18 cellular contexts compared by ENCODE assay signal in genomic region chr2:219493086-219493485, GRCh38. TPM values are rescaled to one million over a fixed set of nuclear protein-coding genes. Genes with fewer than 3 reads are reported as not detected.
DNase-seq lines count a peak whose midpoint lies in the region; ATAC-seq and TF ChIP-seq lines count a peak whose summit lies in the region.
"Had no signal": no experiment of that assay in that cellular context is flagged by ENCODE, and none has a peak within 500 bp of the region (broad histone marks: within the 10 kb centered on the region; RNA-seq: fewer than 3 reads in every experiment).

No MANE protein-coding gene starts in this region.

- H3K4me3 Mint-ChIP-seq in CD14-positive monocyte: peak overlapping the region; percentile 17 to 61
- no peak overlapping the region for H3K4me3 Mint-ChIP-seq in endothelial cell (ENCODE audit: unreplicated experiment)
- H3K4me3 Mint-ChIP-seq in activated T-cell treated with anti-CD3 and anti-CD28 coated beads, Interleukin-2, amount 50 U/mL, for 24 hours: no peak overlapping the region
- H3K4me3 Mint-ChIP-seq in osteocyte (ENCODE audit: unreplicated experiment): no peak overlapping the region
- H3K4me3 Mint-ChIP-seq: CD4-positive, alpha-beta T cell; GM23338; H9 had no signal

- no peak for DNase-seq in CD14-positive monocyte (ENCODE audit: low spot score)
- no peak for DNase-seq in IMR-90
- DNase-seq in endothelial cell (ENCODE audit: low spot score): no peak
- no peak for DNase-seq in sigmoid colon
- no peak for DNase-seq in activated T-cell treated with anti-CD3 and anti-CD28 coated beads, Interleukin-2, amount 50 U/mL, for 24 hours
- DNase-seq in osteocyte (ENCODE audit: extremely low spot score, unreplicated experiment): no peak
- DNase-seq in Peyer's patch: no peak
- DNase-seq: ACHN; BE2C; C1 segment of cervical spinal cord; Caco-2; CD4-positive, alpha-beta T cell; DMS79; GDM1 had no signal

- H3K27me3 Mint-ChIP-seq in CD14-positive monocyte (ENCODE audit: low read depth in 3 of 3) (peaks cover 51 to 78% (median 59%) of the 10 kb centered on the region in 3 donors), endothelial cell (ENCODE audit: unreplicated experiment) (peaks cover 20% of the 10 kb centered on the region), osteocyte (ENCODE audit: unreplicated experiment) (no peaks in the 10 kb centered on the region)
- H3K27me3 Mint-ChIP-seq in activated T-cell treated with anti-CD3 and anti-CD28 coated beads, Interleukin-2, amount 50 U/mL, for 24 hours: peaks cover 70% of the 10 kb centered on the region

- H3K9ac ChIP-seq in IMR-90 (ENCODE audit: low read depth, low read length): no peak overlapping the region

- intact Hi-C loops in CD14-positive monocyte (cut with micrococcal nuclease) (loop anchor here in 1 of 2 donors (5.0 to 10.0 kb wide), 2 partner anchors 34 to 328 kb away; partner anchors contain the start of gene NHEJ1), IMR-90 (cut with micrococcal nuclease) (no loop called here), sigmoid colon (cut with DNase I) (no loop called here)

- H3K56ac ChIP-seq in IMR-90 (ENCODE audit: extremely low read depth, insufficient read depth, low read length): no peak overlapping the region

- CTCF ChIA-PET in IMR-90 (lab: Yijun Ruan, JAX): no interaction called here

- H3K9me1 ChIP-seq in IMR-90 (ENCODE audit: insufficient read depth, low read length): no peaks in the 10 kb centered on the region

- no peak overlapping the region for H4K5ac ChIP-seq in IMR-90 (ENCODE audit: low read depth, low read length)

- H3K27ac ChIP-seq in IMR-90 (ENCODE audit: insufficient read depth, low read length): no peak overlapping the region
- H3K27ac ChIP-seq in sigmoid colon: peak overlapping the region in 3 of 4 donors; percentile 89 to 99 (median 99)
- no peak overlapping the region for H3K27ac ChIP-seq in Peyer's patch

- no peak for TF ChIP-seq CTCF in CD14-positive monocyte (IDR thresholded peaks at IDR 0.05)
- TF ChIP-seq CTCF in IMR-90 (conservative IDR thresholded peaks at IDR 0.05; ENCODE audit: low read depth, low read length): no peak
- peak; percentile 4 for TF ChIP-seq CTCF in endothelial cell (IDR thresholded peaks at IDR 0.05; ENCODE audit: unreplicated experiment)
- no peak for TF ChIP-seq CTCF in sigmoid colon (IDR thresholded peaks at IDR 0.05)
- TF ChIP-seq CTCF in osteocyte (IDR thresholded peaks at IDR 0.05): no peak
- TF ChIP-seq CTCF in Peyer's patch (IDR thresholded peaks at IDR 0.05): no peak

- no peak overlapping the region for H2BK5ac ChIP-seq in IMR-90 (ENCODE audit: low read depth, low read length, poor library complexity, severe bottlenecking)

- H3K23ac ChIP-seq in IMR-90 (ENCODE audit: low read depth, low read length): no peak overlapping the region

- H4K8ac ChIP-seq in IMR-90 (ENCODE audit: low read depth in 2 of 2, low read length in 2 of 2): no peak overlapping the region

- H4K91ac ChIP-seq in IMR-90 (ENCODE audit: insufficient read depth, low read depth, low read length): no peak overlapping the region

- no peak overlapping the region for H3K4me3 ChIP-seq in IMR-90 (ENCODE audit: insufficient read depth, low read depth, low read length)
- H3K4me3 ChIP-seq in sigmoid colon: no peak overlapping the region
- no peak overlapping the region for H3K4me3 ChIP-seq in Peyer's patch
- H3K4me3 ChIP-seq: GM23338 had no signal

- H3K27ac Mint-ChIP-seq in CD14-positive monocyte (no peak overlapping the region), endothelial cell (ENCODE audit: unreplicated experiment) (no peak overlapping the region), osteocyte (ENCODE audit: unreplicated experiment) (no peak overlapping the region)
- H3K27ac Mint-ChIP-seq in activated T-cell treated with anti-CD3 and anti-CD28 coated beads, Interleukin-2, amount 50 U/mL, for 24 hours: no peak overlapping the region
- H3K27ac Mint-ChIP-seq: CD4-positive, alpha-beta T cell; GM23338; H9 had no signal

- H3K79me1 ChIP-seq in IMR-90 (ENCODE audit: low read depth in 1 of 2, low read length in 2 of 2): no peaks in the 10 kb centered on the region

- TF ChIP-seq POLR2A in IMR-90 (IDR thresholded peaks at IDR 0.05; ENCODE audit: low read depth, low read length) (no peak), sigmoid colon (IDR thresholded peaks at IDR 0.05) (no peak), Peyer's patch (IDR thresholded peaks at IDR 0.05) (no peak)

- H3K27me3 ChIP-seq in IMR-90 (ENCODE audit: control insufficient read depth, insufficient read depth, low read length) (no peaks in the 10 kb centered on the region; the same call in 1 of the 2 replicates), sigmoid colon (no peaks in the 10 kb centered on the region), Peyer's patch (peaks cover 0 to 5% of the 10 kb centered on the region in 2 donors)
- H3K27me3 ChIP-seq: BE2C had no signal

- H3K36me3 ChIP-seq in IMR-90 (ENCODE audit: control insufficient read depth, insufficient read depth, low read length) (peaks cover 29% of the 10 kb centered on the region; the same call in 1 of the 2 replicates), sigmoid colon (peaks cover 21 to 53% (median 34%) of the 10 kb centered on the region in 4 donors), Peyer's patch (no peaks in the 10 kb centered on the region)

- peaks cover 0 to 22% (median 1%) of the 10 kb centered on the region in 7 donors for H3K9me3 Mint-ChIP-seq in CD14-positive monocyte
- H3K9me3 Mint-ChIP-seq in endothelial cell (ENCODE audit: unreplicated experiment): no peaks in the 10 kb centered on the region
- no peaks in the 10 kb centered on the region for H3K9me3 Mint-ChIP-seq in activated T-cell treated with anti-CD3 and anti-CD28 coated beads, Interleukin-2, amount 50 U/mL, for 24 hours
- no peaks in the 10 kb centered on the region for H3K9me3 Mint-ChIP-seq in osteocyte (ENCODE audit: unreplicated experiment)
- H3K9me3 Mint-ChIP-seq: CD4-positive, alpha-beta T cell; GM23338; H9; IgD-negative memory B cell had no signal

- H3K4ac ChIP-seq in IMR-90 (ENCODE audit: low read depth, low read length): no peak overlapping the region

- H2BK15ac ChIP-seq in IMR-90 (ENCODE audit: low read depth, low read length): no peak overlapping the region

- H4K20me1 ChIP-seq in IMR-90 (ENCODE audit: insufficient read depth, low read length): no peaks in the 10 kb centered on the region

- H3K18ac ChIP-seq in IMR-90 (ENCODE audit: low read depth, low read length): no peak overlapping the region

- TF ChIP-seq RAD21 in IMR-90 (IDR thresholded peaks at IDR 0.05; ENCODE audit: low read length): no peak

- in situ Hi-C loops in IMR-90 (cut with MboI; ENCODE audit: low sequenced_read_pairs): no loop called here

- H2AK5ac ChIP-seq in IMR-90 (ENCODE audit: low read depth, low read length): no peak overlapping the region

- POLR2A ChIA-PET in IMR-90 (lab: Charles Lee; ENCODE audit: unreplicated experiment): no interaction called here

- H3K4me1 ChIP-seq in IMR-90 (ENCODE audit: control insufficient read depth, insufficient read depth, low read length) (peaks cover 7% of the 10 kb centered on the region), sigmoid colon (peaks cover 0 to 34% (median 31%) of the 10 kb centered on the region in 4 donors), Peyer's patch (peaks cover 0 to 16% (median 7%) of the 10 kb centered on the region in 4 donors)

- no peak for ATAC-seq in IMR-90 (ENCODE audit: low read depth)

- H3K4me2 ChIP-seq in IMR-90 (ENCODE audit: low read depth, low read length): no peak overlapping the region
- H3K4me2 ChIP-seq: GM23338 had no signal

- no peak overlapping the region for H2AFZ ChIP-seq in IMR-90 (replicated peaks; ENCODE audit: low read length, poor library complexity)
- H2AFZ ChIP-seq: GM23338 had no signal

- no peak for TF ChIP-seq EP300 in sigmoid colon (IDR thresholded peaks at IDR 0.05)

- peak overlapping the region; percentile 34 for H2AK9ac ChIP-seq in IMR-90 (replicated peaks; ENCODE audit: low read depth, low read length, poor library complexity)

- no TSS peak for BruUV-seq in IMR-90 (replicated peaks; lab: Mats Ljungman, UMichigan)

- H2BK120ac ChIP-seq in IMR-90 (ENCODE audit: low read depth, low read length): no peak overlapping the region

- dilution Hi-C loops in IMR-90 (cut with HindIII; ENCODE audit: low sequenced_read_pairs, unreplicated experiment): no loop called here

- WGBS in IMR-90 (ENCODE audit: extremely low coverage in 2 of 2, insufficient read length in 1 of 2), 2 experiments: no CpG with 5 or more reads among the region's 5 CpGs
- WGBS in sigmoid colon, 2 donors: 90 to 91% methylated on average over 5 of the region's 5 CpGs

- no peak overlapping the region for H3K14ac ChIP-seq in IMR-90 (replicated peaks; ENCODE audit: low read depth, low read length)

- H3K4me1 Mint-ChIP-seq in CD14-positive monocyte (peaks cover 19% of the 10 kb centered on the region), endothelial cell (ENCODE audit: unreplicated experiment) (peaks cover 4% of the 10 kb centered on the region), osteocyte (ENCODE audit: unreplicated experiment) (peaks cover 3% of the 10 kb centered on the region)
- H3K4me1 Mint-ChIP-seq in activated T-cell treated with anti-CD3 and anti-CD28 coated beads, Interleukin-2, amount 50 U/mL, for 24 hours (ENCODE audit: low read depth): peaks cover 16% of the 10 kb centered on the region

- H3K36me3 Mint-ChIP-seq in CD14-positive monocyte: peaks cover 0 to 5% of the 10 kb centered on the region in 2 donors
- H3K36me3 Mint-ChIP-seq in endothelial cell (ENCODE audit: low read depth, unreplicated experiment): no peaks in the 10 kb centered on the region
- no peaks in the 10 kb centered on the region for H3K36me3 Mint-ChIP-seq in activated T-cell treated with anti-CD3 and anti-CD28 coated beads, Interleukin-2, amount 50 U/mL, for 24 hours (ENCODE audit: low read depth)
- H3K36me3 Mint-ChIP-seq in osteocyte (ENCODE audit: unreplicated experiment): no peaks in the 10 kb centered on the region
- H3K36me3 Mint-ChIP-seq: IgD-negative memory B cell had no signal

- no peak overlapping the region for H2BK20ac ChIP-seq in IMR-90 (ENCODE audit: low read depth, low read length)

- H3K9me3 ChIP-seq in IMR-90 (ENCODE audit: control insufficient read depth, insufficient read depth, low read length) (no peaks in the 10 kb centered on the region), sigmoid colon (no peaks in the 10 kb centered on the region), Peyer's patch (no peaks in the 10 kb centered on the region)
- H3K9me3 ChIP-seq: BE2C, Caco-2 had no signal

RNA-seq across cellular contexts. Expression of gene GMPPA, which starts 5.6 kb away (rescaled TPM):
- 10 to 100 TPM; 35.5 to 35.9 TPM for polyA plus RNA-seq in CD14-positive monocyte
- total RNA-seq in IMR-90 (2012; rRNA removed): 93.0 and 103 TPM in 2 replicates
- 124 and 134 TPM in 2 replicates for polyA plus RNA-seq in IMR-90 (2012; rRNA removed)
- polyA plus RNA-seq in IMR-90 (2012; cell fraction: cytosol; rRNA removed): 73.7 and 110 TPM in 2 replicates
- polyA plus RNA-seq in IMR-90 (2012; cell fraction: nucleus; rRNA removed; ENCODE audit: low replicate concordance): 322 and 367 TPM in 2 replicates
- 30.2 TPM for total RNA-seq in endothelial cell (ENCODE audit: unreplicated experiment)
- total RNA-seq in sigmoid colon: 10 to 100 TPM; 13.9 to 24.7 (median 21.3) TPM
- polyA plus RNA-seq in sigmoid colon: 10 to 100 TPM; 42.6 to 52.8 (median 44.2) TPM
- 41.4 and 42.5 TPM in 2 replicates for total RNA-seq in osteocyte
- 10 to 100 TPM; 35.0 to 69.6 (median 38.9) TPM for total RNA-seq in Peyer's patch

RNA-seq across cellular contexts. Expression of gene ASIC4, which starts 21.2 kb away (rescaled TPM):
- polyA plus RNA-seq in CD14-positive monocyte (not detected), IMR-90 (2012; rRNA removed) (0.10 TPM in 1 of 2 replicates, not detected in the other), sigmoid colon (under 1 TPM in 1 of 3 donors, not detected in 2; 0.07 TPM)
- total RNA-seq in IMR-90 (2012; rRNA removed) (not detected in 2 replicates), endothelial cell (ENCODE audit: unreplicated experiment) (1.6 TPM), sigmoid colon (under 1 TPM in 1 of 4 donors, not detected in 3; under 0.01 TPM), osteocyte (0.11 and 0.13 TPM in 2 replicates), Peyer's patch (under 1 TPM in 1 of 4 donors, not detected in 3; 0.27 TPM)
- polyA plus RNA-seq in IMR-90 (2012; cell fraction: cytosol; rRNA removed): not detected in 2 replicates
- polyA plus RNA-seq in IMR-90 (2012; cell fraction: nucleus; rRNA removed; ENCODE audit: low replicate concordance): 0.16 and 0.33 TPM in 2 replicates
- total RNA-seq: Daoy had no signal
- polyA plus RNA-seq: IgD-negative memory B cell had no signal

RNA-seq across cellular contexts. Expression of gene CHPF, which starts 50.5 kb away (rescaled TPM):
- polyA plus RNA-seq in CD14-positive monocyte (under 1 TPM; 0.09 to 0.32 TPM), IMR-90 (2012; rRNA removed) (115 and 147 TPM in 2 replicates), sigmoid colon (10 to 100 TPM in 1 of 3 donors, 1 to 10 TPM in 2; 5.5 to 37.3 (median 6.6) TPM)
- total RNA-seq in IMR-90 (2012; rRNA removed) (24.0 and 27.2 TPM in 2 replicates), endothelial cell (ENCODE audit: unreplicated experiment) (4.1 TPM), sigmoid colon (10 to 100 TPM; 12.5 to 39.1 (median 23.5) TPM), osteocyte (144 and 151 TPM in 2 replicates), Peyer's patch (100 to 1,000 TPM in 1 of 4 donors, 10 to 100 TPM in 3; 19.0 to 122 (median 90.5) TPM)
- 108 and 204 TPM in 2 replicates for polyA plus RNA-seq in IMR-90 (2012; cell fraction: cytosol; rRNA removed)
- polyA plus RNA-seq in IMR-90 (2012; cell fraction: nucleus; rRNA removed; ENCODE audit: low replicate concordance): 37.3 and 118 TPM in 2 replicates

RNA-seq across cellular contexts. Expression of gene TMEM198, which starts 50.7 kb away (rescaled TPM):
- polyA plus RNA-seq in CD14-positive monocyte (not detected), IMR-90 (2012; rRNA removed) (2.2 and 3.0 TPM in 2 replicates), sigmoid colon (1 to 10 TPM in 2 of 3 donors, not detected in 1; 1.2 to 3.9 TPM)
- total RNA-seq in IMR-90 (2012; rRNA removed) (under 0.01 and 0.18 TPM in 2 replicates), endothelial cell (ENCODE audit: unreplicated experiment) (not detected), sigmoid colon (1 to 10 TPM in 3 of 4 donors, under 1 TPM in 1; 0.71 to 3.0 (median 1.6) TPM), osteocyte (5.3 and 6.7 TPM in 2 replicates), Peyer's patch (10 to 100 TPM in 3 of 4 donors, 1 to 10 TPM in 1; 6.6 to 25.5 (median 13.9) TPM)
- 0.81 and 1.3 TPM in 2 replicates for polyA plus RNA-seq in IMR-90 (2012; cell fraction: cytosol; rRNA removed)
- 20.2 and 40.5 TPM in 2 replicates for polyA plus RNA-seq in IMR-90 (2012; cell fraction: nucleus; rRNA removed; ENCODE audit: low replicate concordance)

RNA-seq across cellular contexts. Expression of gene SPEG, which starts 58.4 kb away (rescaled TPM):
- not detected for polyA plus RNA-seq in CD14-positive monocyte
- total RNA-seq in IMR-90 (2012; rRNA removed): 6.8 and 7.8 TPM in 2 replicates
- 81.6 and 109 TPM in 2 replicates for polyA plus RNA-seq in IMR-90 (2012; rRNA removed)
- 37.7 and 53.1 TPM in 2 replicates for polyA plus RNA-seq in IMR-90 (2012; cell fraction: cytosol; rRNA removed)
- 492 and 808 TPM in 2 replicates for polyA plus RNA-seq in IMR-90 (2012; cell fraction: nucleus; rRNA removed; ENCODE audit: low replicate concordance)
- total RNA-seq in endothelial cell (ENCODE audit: unreplicated experiment): 6.1 TPM
- total RNA-seq in sigmoid colon: 100 to 1,000 TPM; 123 to 321 (median 194) TPM
- 10 to 100 TPM in 2 of 3 donors, 1 to 10 TPM in 1; 6.0 to 25.4 (median 13.4) TPM for polyA plus RNA-seq in sigmoid colon
- 27.0 and 30.3 TPM in 2 replicates for total RNA-seq in osteocyte
- total RNA-seq in Peyer's patch: 10 to 100 TPM in 2 of 4 donors, 1 to 10 TPM in 2; 3.2 to 49.5 (median 10.2) TPM
- polyA plus RNA-seq: IgD-negative memory B cell had no signal

Comparison
In these comparisons a context has a peak if more than half of its experiments do, and no peak if none do; other contexts are left out.
1. H3K4me3 Mint-ChIP-seq: peak in CD14-positive monocyte (2 of 2); none in endothelial cell (single experiment), activated T-cell treated with anti-CD3 and anti-CD28 coated beads, Interleukin-2, amount 50 U/mL, for 24 hours (single experiment) and osteocyte (single experiment).
2. H3K27ac ChIP-seq: peak in sigmoid colon (3 of 4); none in IMR-90 (single experiment) and Peyer's patch (0 of 4).